8 cellular contexts compared by ENCODE assay signal in genomic region chr19:53881482-53882390, GRCh38. TPM values are rescaled to one million over a fixed set of nuclear protein-coding genes. Genes with fewer than 3 reads are reported as not detected.
DNase-seq lines count a peak whose midpoint lies in the region; ATAC-seq and TF ChIP-seq lines count a peak whose summit lies in the region.

PRKCG (plus strand) TSS chr19:53882197; CDS start chr19:53882495, 298 bp downstream.

- intact Hi-C loops in vagina (cut with DNase I), result no loop called here

- H3K27ac Mint-ChIP-seq in CD4-positive, CD25-positive, alpha-beta regulatory T cell, result no peak within 1 kb of the TSS
- H3K27ac Mint-ChIP-seq in naive thymus-derived CD8-positive, alpha-beta T cell, result peak within 1 kb of the TSS in 4 of 10 donors; percentile 18 to 77 (median 46)

- peaks cover 31% of the 10 kb centered on the region for H3K27me3 ChIP-seq in CD4-positive, CD25-positive, alpha-beta regulatory T cell (ENCODE audit: control insufficient read depth, insufficient read depth, low read length)
- H3K27me3 ChIP-seq in endocrine pancreas (ENCODE audit: control insufficient read depth, insufficient read depth, low read length), result no peaks in the 10 kb centered on the region
- peaks cover 10% of the 10 kb centered on the region for H3K27me3 ChIP-seq in vagina

- no peaks in the 10 kb centered on the region for H3K36me3 ChIP-seq in CD4-positive, CD25-positive, alpha-beta regulatory T cell (ENCODE audit: control insufficient read depth, insufficient read depth, low read length)
- H3K36me3 ChIP-seq in endocrine pancreas (ENCODE audit: control insufficient read depth, insufficient read depth, low read length) (no peaks in the 10 kb centered on the region), vagina (no peaks in the 10 kb centered on the region)

- peak within 1 kb of the TSS; percentile 2 for H3K9ac ChIP-seq in endocrine pancreas (ENCODE audit: control insufficient read depth, insufficient read depth, low read length)

- no peak within 1 kb of the TSS for H3K27ac ChIP-seq in CD4-positive, CD25-positive, alpha-beta regulatory T cell (ENCODE audit: insufficient read depth, low read length, poor library complexity, severe bottlenecking)
- H3K27ac ChIP-seq in vagina, result no peak within 1 kb of the TSS

- peak; percentile 36 to 52 for ATAC-seq in CD4-positive, CD25-positive, alpha-beta regulatory T cell (ENCODE audit: low read depth in 2 of 2)
- ATAC-seq in naive thymus-derived CD8-positive, alpha-beta T cell, result peak; percentile 41 to 65
- ATAC-seq in HG03439 (IDR thresholded peaks at IDR 0.05; ENCODE audit: unreplicated experiment), result no peak

- H3K9me3 Mint-ChIP-seq in CD4-positive, CD25-positive, alpha-beta regulatory T cell, result peaks cover 0 to 2% (median 0%) of the 10 kb centered on the region in 7 donors
- no peaks in the 10 kb centered on the region for H3K9me3 Mint-ChIP-seq in naive thymus-derived CD8-positive, alpha-beta T cell

- H3K4me1 ChIP-seq in CD4-positive, CD25-positive, alpha-beta regulatory T cell (ENCODE audit: control insufficient read depth, insufficient read depth, low read length, poor library complexity, severe bottlenecking), result peaks cover 46% of the 10 kb centered on the region
- no peaks in the 10 kb centered on the region for H3K4me1 ChIP-seq in endocrine pancreas (ENCODE audit: control insufficient read depth, insufficient read depth, low read length)
- H3K4me1 ChIP-seq in vagina, result peaks cover 27% of the 10 kb centered on the region

- TF ChIP-seq POLR2A in vagina (IDR thresholded peaks at IDR 0.05), result no peak

- H3K4me3 Mint-ChIP-seq in CD4-positive, CD25-positive, alpha-beta regulatory T cell, result peak within 1 kb of the TSS in 2 of 4 donors; percentile 52 to 77
- peak within 1 kb of the TSS in 8 of 10 donors; percentile 12 to 78 (median 54) for H3K4me3 Mint-ChIP-seq in naive thymus-derived CD8-positive, alpha-beta T cell

- POLR2A ChIA-PET in naive thymus-derived CD8-positive, alpha-beta T cell (lab: Charles Lee), result interaction anchor here (0.6 to 2.6 kb wide), 5 partner anchors 11 to 222 kb away, joined by 3 to 26 read pairs (median 3); partner anchors contain the start of gene MYADM

- TF ChIP-seq CTCF in LNCaP clone FGC (IDR thresholded peaks at IDR 0.05; ENCODE audit: control insufficient read depth, extremely low read depth, insufficient read depth), result peak; percentile 58
- no peak for TF ChIP-seq CTCF in vagina (IDR thresholded peaks at IDR 0.05)

- peak; percentile 46 to 69 (median 62) for DNase-seq in CD4-positive, CD25-positive, alpha-beta regulatory T cell
- DNase-seq in LNCaP clone FGC (ENCODE audit: low read depth), result no peak
- DNase-seq in activated CD4-positive, alpha-beta T cell treated with anti-CD3 and anti-CD28 coated beads, Interleukin-2, amount 50 U/mL, for 1 hour, result peak; percentile 56
- peak; percentile 58 to 84 (median 69) for DNase-seq in naive thymus-derived CD8-positive, alpha-beta T cell
- no peak for DNase-seq in vagina (ENCODE audit: extremely low spot score in 2 of 2)
- no peak for DNase-seq in HCEC 1CT

- peaks cover 45% of the 10 kb centered on the region for H3K27me3 Mint-ChIP-seq in CD4-positive, CD25-positive, alpha-beta regulatory T cell
- peaks cover 8 to 26% (median 13%) of the 10 kb centered on the region in 5 donors for H3K27me3 Mint-ChIP-seq in naive thymus-derived CD8-positive, alpha-beta T cell

- peak within 1 kb of the TSS; percentile 43 for H3K4me3 ChIP-seq in CD4-positive, CD25-positive, alpha-beta regulatory T cell (ENCODE audit: low read depth, low read length)
- H3K4me3 ChIP-seq in LNCaP clone FGC (ENCODE audit: low read depth, low read length) (0 out of 2 replicates have a peak within 1 kb of the TSS, but pooled peaks have one; percentile 9), endocrine pancreas (ENCODE audit: control insufficient read depth, insufficient read depth, low read length) (peak within 1 kb of the TSS; percentile 32), vagina (peak within 1 kb of the TSS; percentile 19 to 42)

- H3K36me3 Mint-ChIP-seq in CD4-positive, CD25-positive, alpha-beta regulatory T cell, result peaks cover 8% of the 10 kb centered on the region
- H3K36me3 Mint-ChIP-seq in naive thymus-derived CD8-positive, alpha-beta T cell, result no peaks in the 10 kb centered on the region

- H3K4me1 Mint-ChIP-seq in CD4-positive, CD25-positive, alpha-beta regulatory T cell, result peaks cover 13 to 37% (median 17%) of the 10 kb centered on the region in 4 donors
- peaks cover 16 to 36% (median 29%) of the 10 kb centered on the region in 4 donors for H3K4me1 Mint-ChIP-seq in naive thymus-derived CD8-positive, alpha-beta T cell

- no peaks in the 10 kb centered on the region for H3K9me3 ChIP-seq in CD4-positive, CD25-positive, alpha-beta regulatory T cell (ENCODE audit: control insufficient read depth in 2 of 2, low read length in 2 of 2)
- H3K9me3 ChIP-seq in endocrine pancreas (ENCODE audit: control insufficient read depth, low read length), result no peaks in the 10 kb centered on the region
- H3K9me3 ChIP-seq in vagina, result no peaks in the 10 kb centered on the region

RNA-seq across cellular contexts. Expression of gene PRKCG, which starts in this region (rescaled TPM):
- not detected for total RNA-seq in CD4-positive, CD25-positive, alpha-beta regulatory T cell
- polyA plus RNA-seq in CD4-positive, CD25-positive, alpha-beta regulatory T cell, result not detected
- total RNA-seq in naive thymus-derived CD8-positive, alpha-beta T cell, result not detected
- polyA plus RNA-seq in naive thymus-derived CD8-positive, alpha-beta T cell, result not detected
- not detected for total RNA-seq in vagina

Comparison
In these comparisons a context has a peak if more than half of its experiments do, and no peak if none do; other contexts are left out.
1. Peak in DNase-seq, ATAC-seq and H3K4me3 ChIP-seq in CD4-positive, CD25-positive, alpha-beta regulatory T cell; RNA of the gene not detected or under 1 TPM.
2. Peak in DNase-seq and ATAC-seq in naive thymus-derived CD8-positive, alpha-beta T cell; RNA of the gene not detected or under 1 TPM.